16 cellular contexts compared by ENCODE assay signal in the genomic region with DNA sequence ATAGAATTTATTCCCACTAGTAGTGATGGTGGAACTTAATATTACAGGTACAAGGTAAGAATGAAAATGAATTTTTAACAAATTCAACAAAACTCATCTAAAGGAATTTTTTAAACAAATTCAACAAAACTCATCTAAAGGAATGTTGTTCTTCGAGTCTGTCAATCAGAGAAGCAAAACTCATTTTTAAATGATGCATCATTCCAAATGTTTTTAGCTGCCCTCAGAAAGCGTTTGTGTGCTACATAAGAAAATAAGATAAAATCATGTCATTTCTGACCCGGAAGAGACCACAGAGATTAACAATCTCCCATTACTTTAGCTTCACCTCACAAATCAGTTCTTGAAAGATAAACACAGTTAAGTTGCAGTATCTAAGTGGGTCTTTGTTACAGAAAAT.
DNase-seq lines count a peak whose midpoint lies in the region; ATAC-seq and TF ChIP-seq lines count a peak whose summit lies in the region.
"Had no signal": no experiment of that assay in that cellular context is flagged by ENCODE, and none has a peak within 500 bp of the region (broad histone marks: within the 10 kb centered on the region; RNA-seq: fewer than 3 reads in every experiment).

No MANE protein-coding gene starts in this region.

- CTCF ChIA-PET in PC-3 (lab: Charles Lee), result interaction anchor here (0.6 to 0.7 kb wide), 2 partner anchors 181 to 1857 kb away, joined by 5 to 7 read pairs; no protein-coding TSS in a partner anchor

- H3K9ac ChIP-seq in PC-3 (ENCODE audit: low read length), result no peak overlapping the region
- H3K9ac ChIP-seq: BLaER1, GM23248 had no signal

- 61% methylated on average over 3 of the region's 3 CpGs for WGBS in hepatocyte (ENCODE audit: low lambda C conversion rate, missing lambda C conversion rate)
- WGBS in body of pancreas, 2 donors, result 46 to 57% methylated on average over 3 of the region's 3 CpGs

- H3K27me3 ChIP-seq in PC-3 (ENCODE audit: low read length), result no peaks in the 10 kb centered on the region
- H3K27me3 ChIP-seq in hepatocyte, result no peaks in the 10 kb centered on the region
- no peaks in the 10 kb centered on the region for H3K27me3 ChIP-seq in body of pancreas
- H3K27me3 ChIP-seq: BLaER1 had no signal

- H3K79me2 ChIP-seq in PC-3 (ENCODE audit: low read length), result no peaks in the 10 kb centered on the region
- H3K79me2 ChIP-seq in hepatocyte, result no peaks in the 10 kb centered on the region

- TF ChIP-seq POLR2A in body of pancreas (IDR thresholded peaks at IDR 0.05), result no peak

- intact Hi-C loops in PC-3 (cut with micrococcal nuclease) (loop anchor here (5.0 to 10.0 kb wide), 3 partner anchors 121 to 749 kb away; no protein-coding TSS in a partner anchor), body of pancreas (cut with DNase I) (loop anchor here (10.0 kb wide), 1 partner anchor 751 kb away; no protein-coding TSS in a partner anchor)

- H3K27ac ChIP-seq in 22Rv1 (peak overlapping the region; percentile 25; the same call in 1 of the 2 replicates), PC-3 (ENCODE audit: low read length) (no peak overlapping the region), hepatocyte (no peak overlapping the region), body of pancreas (no peak overlapping the region)
- H3K27ac ChIP-seq: BLaER1, C4-2B, GM23248 had no signal

- H3F3A ChIP-seq in PC-3 (ENCODE audit: low read length, unreplicated experiment), result no peaks in the 10 kb centered on the region

- H3K4me2 ChIP-seq in PC-3 (ENCODE audit: low read length), result 0 out of 2 replicates have a peak overlapping the region, but pooled peaks have one; percentile 17
- H3K4me2 ChIP-seq in hepatocyte, result peak overlapping the region; percentile 31

- peaks cover 8% of the 10 kb centered on the region for H3K4me1 ChIP-seq in PC-3 (ENCODE audit: insufficient read depth, low read length)
- no peaks in the 10 kb centered on the region for H3K4me1 ChIP-seq in hepatocyte (ENCODE audit: insufficient read depth)
- H3K4me1 ChIP-seq in body of pancreas, result no peaks in the 10 kb centered on the region
- H3K4me1 ChIP-seq: Caco-2 had no signal

- H3K9me2 ChIP-seq in PC-3 (replicated peaks; ENCODE audit: low read length) (no peaks in the 10 kb centered on the region), hepatocyte (replicated peaks; ENCODE audit: insufficient read depth) (no peaks in the 10 kb centered on the region)

- BruUV-seq in PC-3 (replicated peaks; lab: Mats Ljungman, UMichigan), result no TSS peak

- H4K20me1 ChIP-seq in PC-3 (ENCODE audit: low read length), result no peaks in the 10 kb centered on the region
- no peaks in the 10 kb centered on the region for H4K20me1 ChIP-seq in hepatocyte (ENCODE audit: insufficient read depth, poor library complexity, severe bottlenecking)
- H4K20me1 ChIP-seq: BLaER1 had no signal

- no peak for TF ChIP-seq CTCF in 22Rv1 (IDR thresholded peaks at IDR 0.05)
- no peak for TF ChIP-seq CTCF in PC-3 (conservative IDR thresholded peaks at IDR 0.05; ENCODE audit: low read depth, low read length)
- TF ChIP-seq CTCF in hepatocyte (IDR thresholded peaks at IDR 0.05; ENCODE audit: poor library complexity), result no peak
- TF ChIP-seq CTCF in body of pancreas (IDR thresholded peaks at IDR 0.05), result no peak

- H3K9me3 ChIP-seq in PC-3 (ENCODE audit: low read length), result no peaks in the 10 kb centered on the region
- no peaks in the 10 kb centered on the region for H3K9me3 ChIP-seq in hepatocyte (ENCODE audit: low read depth)
- H3K9me3 ChIP-seq in body of pancreas, result no peaks in the 10 kb centered on the region
- H3K9me3 ChIP-seq: BLaER1, Caco-2 had no signal

- ATAC-seq in PC-3, result no peak
- no peak for ATAC-seq in body of pancreas
- ATAC-seq: CD8-positive, alpha-beta T cell had no signal

- H3K4me3 ChIP-seq in PC-3 (ENCODE audit: low read length) (no peak overlapping the region), hepatocyte (no peak overlapping the region), body of pancreas (no peak overlapping the region)
- H3K4me3 ChIP-seq: BLaER1, GM23248 had no signal

- H3K36me3 ChIP-seq in PC-3 (ENCODE audit: low read depth, low read length), result no peaks in the 10 kb centered on the region
- H3K36me3 ChIP-seq in hepatocyte (replicated peaks; ENCODE audit: insufficient read depth, low read depth), result no peaks in the 10 kb centered on the region
- no peaks in the 10 kb centered on the region for H3K36me3 ChIP-seq in body of pancreas (replicated peaks in 1 of 2; ENCODE audit: insufficient read depth in 1 of 2, low read depth in 2 of 2)
- H3K36me3 ChIP-seq: BLaER1 had no signal

- POLR2A ChIA-PET in PC-3 (lab: Charles Lee; ENCODE audit: unreplicated experiment), result no interaction called here

- no peak overlapping the region for H2AFZ ChIP-seq in PC-3 (ENCODE audit: low read length)
- H2AFZ ChIP-seq in hepatocyte, result no peak overlapping the region
- H2AFZ ChIP-seq: GM23248 had no signal

- peak; percentile 49 for DNase-seq in PC-3
- no peak for DNase-seq in hepatocyte (ENCODE audit: low spot score)
- DNase-seq in body of pancreas, result no peak
- no peak for DNase-seq in NCI-H2029 (lab: John Stamatoyannopoulos, UW)
- no peak for DNase-seq in DMS 273 treated with DMSO at 0.1 percent for 48 hours (lab: John Stamatoyannopoulos, UW)
- DNase-seq: Caco-2; CD4-positive, CD25-positive, alpha-beta regulatory T cell; CD8-positive, alpha-beta T cell; DMS79; EL; GM23248; H7; HCEC 1CT had no signal
